Comparison of ENCODE assay signal across 8 cellular contexts in the genomic region with DNA sequence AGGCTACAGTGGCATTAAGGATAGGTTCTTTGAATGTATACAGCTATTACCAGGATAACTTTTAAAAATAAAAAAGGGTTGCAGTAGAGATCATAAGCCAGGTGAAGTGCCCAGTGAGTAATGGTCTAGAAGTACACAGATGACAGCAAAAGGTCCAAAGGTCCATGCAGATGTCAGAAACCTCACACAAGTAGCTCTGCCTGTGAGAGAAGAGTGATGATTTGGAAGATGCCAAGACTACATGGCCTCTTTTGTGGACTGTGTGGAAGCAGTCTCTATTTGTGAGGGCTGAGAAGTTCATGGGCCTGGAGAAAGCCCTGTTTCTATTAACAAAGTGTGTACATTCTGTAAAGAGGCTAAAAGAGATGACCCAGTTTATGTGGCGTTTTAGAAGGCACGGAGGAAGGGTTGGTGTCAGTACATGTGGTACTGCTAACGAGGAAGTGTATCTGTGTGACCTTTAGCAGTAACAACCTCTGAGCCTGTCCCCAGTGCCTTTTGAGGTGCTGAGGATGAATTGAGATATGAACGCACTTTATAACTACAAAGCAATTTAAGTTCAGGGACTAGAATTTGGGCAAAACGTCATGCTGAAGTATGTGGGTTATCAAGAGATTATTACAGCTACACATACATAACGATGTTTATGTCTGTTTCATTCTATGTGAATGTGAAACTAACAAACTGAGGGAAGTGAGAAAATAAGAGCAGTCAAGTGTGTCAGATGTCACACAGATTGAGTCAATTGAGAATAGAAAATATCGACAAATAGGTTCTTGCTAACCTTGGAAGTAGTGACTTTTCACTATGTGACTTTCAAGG. TPM values are rescaled to one million over a fixed set of nuclear protein-coding genes. Genes with fewer than 3 reads are reported as not detected.
A peak's percentile ranks its signal among the peaks of the same experiment; 100 is the strongest.
DNase-seq lines count a peak whose midpoint lies in the region; ATAC-seq, FAIRE-seq and TF ChIP-seq lines count a peak whose summit lies in the region.

No MANE protein-coding gene starts in this region.

- H4K20me1 ChIP-seq in DOHH2 (ENCODE audit: control insufficient read depth, insufficient read depth, low read depth, low read length) (peaks cover 41% of the 10 kb centered on the region), endothelial cell of umbilical vein (replicated peaks; ENCODE audit: control insufficient read depth, extremely low read depth, insufficient read depth, low read length) (no peaks in the 10 kb centered on the region), smooth muscle cell (ENCODE audit: low read depth) (peaks cover 23% of the 10 kb centered on the region)

- intact Hi-C loops in endothelial cell of umbilical vein (cut with micrococcal nuclease), result no loop called here

- BruUV-seq in endothelial cell of umbilical vein (replicated peaks; lab: Mats Ljungman, UMichigan), result no TSS peak

- H3K9me2 ChIP-seq in DOHH2 (replicated peaks; ENCODE audit: control insufficient read depth, low read length), result no peaks in the 10 kb centered on the region

- CTCF ChIA-PET in endothelial cell of umbilical vein (lab: Charles Lee), result no interaction called here

- TF ChIP-seq CTCF in DOHH2 (IDR thresholded peaks at IDR 0.05; ENCODE audit: low read depth, low read length, poor library complexity, severe bottlenecking) (no peak), endothelial cell of umbilical vein (IDR thresholded peaks at IDR 0.05; ENCODE audit: extremely low read depth in 1 of 2, insufficient read depth in 1 of 2, low read depth in 1 of 2, low read length in 2 of 2) (no peak), smooth muscle cell (IDR thresholded peaks at IDR 0.05; ENCODE audit: borderline replicate concordance, insufficient read depth, poor library complexity, severe bottlenecking) (no peak)

- peak; percentile 76 for ATAC-seq in GM19397 (IDR thresholded peaks at IDR 0.05; ENCODE audit: unreplicated experiment)
- ATAC-seq in HG03196 (IDR thresholded peaks at IDR 0.05; ENCODE audit: unreplicated experiment), result peak; percentile 69

- 87% methylated on average over 7 of the region's 7 CpGs for WGBS in smooth muscle cell (ENCODE audit: low lambda C conversion rate)

- H3K36me3 ChIP-seq in DOHH2 (ENCODE audit: control insufficient read depth, low read length) (peaks cover 40% of the 10 kb centered on the region), endothelial cell of umbilical vein (ENCODE audit: control insufficient read depth in 2 of 2, extremely low read depth in 1 of 2, insufficient read depth in 2 of 2, low read length in 2 of 2) (peaks cover 3 to 10% of the 10 kb centered on the region in 2 experiments), smooth muscle cell (ENCODE audit: low read depth) (peaks cover 9% of the 10 kb centered on the region), HAP-1 (replicated peaks) (peaks cover 37% of the 10 kb centered on the region)

- no peak for FAIRE-seq in endothelial cell of umbilical vein (lab: Jason Lieb, UNC)

- H3K4me2 ChIP-seq in DOHH2 (ENCODE audit: low read length) (peak overlapping the region; percentile 41), endothelial cell of umbilical vein (ENCODE audit: insufficient read depth, low read length) (no peak overlapping the region), smooth muscle cell (no peak overlapping the region)

- H3K9me3 ChIP-seq in DOHH2 (ENCODE audit: control insufficient read depth, insufficient read depth, low read length) (no peaks in the 10 kb centered on the region), endothelial cell of umbilical vein (replicated peaks; ENCODE audit: control insufficient read depth, insufficient read depth, low read length) (no peaks in the 10 kb centered on the region), smooth muscle cell (replicated peaks; ENCODE audit: low read depth) (no peaks in the 10 kb centered on the region), HAP-1 (no peaks in the 10 kb centered on the region)

- in situ Hi-C loops in HAP-1 (cut with MboI; ENCODE audit: low sequenced_read_pairs), result no loop called here

- dilution Hi-C loops in endothelial cell of umbilical vein (cut with MboI; ENCODE audit: extremely low pct_ligation_motif_present, low sequenced_read_pairs), result no loop called here

- POLR2A ChIA-PET in endothelial cell of umbilical vein (lab: Charles Lee), result interaction anchor here (2.1 kb wide), 1 partner anchor 8 kb away, joined by 13 read pairs; the partner anchor contains the start of gene CYCS

- H2AFZ ChIP-seq in endothelial cell of umbilical vein (ENCODE audit: low read depth, low read length) (no peak overlapping the region), smooth muscle cell (ENCODE audit: low read depth) (no peak overlapping the region)

- DNase-seq in endothelial cell of umbilical vein (ENCODE audit: low read depth, low spot score) (no peak), NCI-H748 treated with DMSO at 0.1 percent for 48 hours (lab: John Stamatoyannopoulos, UW) (no peak), superior temporal gyrus (ENCODE audit: extremely low spot score) (no peak), smooth muscle cell (lab: John Stamatoyannopoulos, UW; ENCODE audit: unreplicated experiment) (no peak), HAP-1 (ENCODE audit: low spot score in 2 of 2) (no peak)

- no peaks in the 10 kb centered on the region for H3K27me3 ChIP-seq in DOHH2 (ENCODE audit: control insufficient read depth, low read length)
- no peaks in the 10 kb centered on the region for H3K27me3 ChIP-seq in endothelial cell of umbilical vein (ENCODE audit: control insufficient read depth in 2 of 2, insufficient read depth in 2 of 2, low read length in 2 of 2)
- H3K27me3 ChIP-seq in smooth muscle cell (ENCODE audit: low read depth), result no peaks in the 10 kb centered on the region
- H3K27me3 ChIP-seq in HAP-1 (ENCODE audit: low read depth), result no peaks in the 10 kb centered on the region

- H3K4me3 ChIP-seq in DOHH2 (ENCODE audit: low read length) (no peak overlapping the region), endothelial cell of umbilical vein (replicated peaks in 1 of 3; ENCODE audit: insufficient read depth in 1 of 3, low read depth in 1 of 3, low read length in 3 of 3) (no peak overlapping the region), smooth muscle cell (no peak overlapping the region), HAP-1 (no peak overlapping the region)

- H3K27ac ChIP-seq in DOHH2 (ENCODE audit: low read depth, low read length) (peak overlapping the region; percentile 1), endothelial cell of umbilical vein (ENCODE audit: insufficient read depth, low read depth, low read length) (no peak overlapping the region), smooth muscle cell (ENCODE audit: low read depth) (no peak overlapping the region)

- no peaks in the 10 kb centered on the region for H3K9me1 ChIP-seq in endothelial cell of umbilical vein (replicated peaks; ENCODE audit: control insufficient read depth, extremely low read depth, insufficient read depth, low read length)

- peak; percentile 11 for TF ChIP-seq POLR2A in endothelial cell of umbilical vein (IDR thresholded peaks at IDR 0.05; ENCODE audit: low read depth, low read length)

- H3F3A ChIP-seq in DOHH2 (ENCODE audit: control insufficient read depth, insufficient read depth) (peaks cover 57% of the 10 kb centered on the region), smooth muscle cell (ENCODE audit: low read depth) (peaks cover 8% of the 10 kb centered on the region)

- H3K4me1 ChIP-seq in DOHH2 (ENCODE audit: control insufficient read depth, low read length), result peaks cover 54% of the 10 kb centered on the region
- H3K4me1 ChIP-seq in endothelial cell of umbilical vein (ENCODE audit: control insufficient read depth, extremely low read depth, insufficient read depth, low read length), result no peaks in the 10 kb centered on the region
- H3K4me1 ChIP-seq in smooth muscle cell (ENCODE audit: low read depth), result no peaks in the 10 kb centered on the region
- H3K4me1 ChIP-seq in HAP-1, result peaks cover 3% of the 10 kb centered on the region

- H3K79me2 ChIP-seq in DOHH2 (ENCODE audit: control insufficient read depth, low read length) (peaks cover 26% of the 10 kb centered on the region), endothelial cell of umbilical vein (ENCODE audit: control insufficient read depth, insufficient read depth, low read length) (peaks cover 7% of the 10 kb centered on the region), smooth muscle cell (ENCODE audit: low read depth) (no peaks in the 10 kb centered on the region)

- H3K9ac ChIP-seq in endothelial cell of umbilical vein (replicated peaks; ENCODE audit: extremely low read depth, insufficient read depth, low read length), result no peak overlapping the region
- no peak overlapping the region for H3K9ac ChIP-seq in smooth muscle cell (ENCODE audit: low read depth)

TF ChIP-seq in endothelial cell of umbilical vein, 7 proteins besides CTCF, POLR2A, EP300 and RAD21:
- TF ChIP-seq POLR2AphosphoS5 (IDR thresholded peaks at IDR 0.05; ENCODE audit: insufficient read depth, low read depth, low read length), result no peak
- TF ChIP-seq GATA2 (IDR thresholded peaks at IDR 0.05; ENCODE audit: insufficient read depth, insufficient read length, low read depth, low read length), result no peak
- TF ChIP-seq FOS (IDR thresholded peaks at IDR 0.05; ENCODE audit: borderline replicate concordance, insufficient read depth, low read length), result no peak
- no peak for TF ChIP-seq MYC (IDR thresholded peaks at IDR 0.05; ENCODE audit: low read depth, low read length)
- TF ChIP-seq, protein P1, sequence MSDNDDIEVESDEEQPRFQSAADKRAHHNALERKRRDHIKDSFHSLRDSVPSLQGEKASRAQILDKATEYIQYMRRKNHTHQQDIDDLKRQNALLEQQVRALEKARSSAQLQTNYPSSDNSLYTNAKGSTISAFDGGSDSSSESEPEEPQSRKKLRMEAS (IDR thresholded peaks at IDR 0.05; ENCODE audit: insufficient read depth, insufficient read length), result no peak
- TF ChIP-seq EZH2 (IDR thresholded peaks at IDR 0.05; ENCODE audit: borderline replicate concordance, low read depth, low read length, severe bottlenecking), result no peak
- no peak for TF ChIP-seq JUN (IDR thresholded peaks at IDR 0.05; ENCODE audit: borderline replicate concordance, insufficient read depth, insufficient read length, low read depth)

RNA-seq across cellular contexts. Expression of gene CYCS, which starts 7.6 kb away (rescaled TPM):
- total RNA-seq in endothelial cell of umbilical vein (134 and 143 TPM in 2 replicates), smooth muscle cell (80.8 and 100 TPM in 2 replicates)
- polyA plus RNA-seq in endothelial cell of umbilical vein (12.3 and 21.4 TPM in 2 replicates), smooth muscle cell (145 and 154 TPM in 2 replicates)
- 39.3 and 43.4 TPM in 2 replicates for polyA plus RNA-seq in endothelial cell of umbilical vein (2011; cell fraction: cytosol; rRNA removed)
- 15.7 and 20.1 TPM in 2 replicates for polyA plus RNA-seq in endothelial cell of umbilical vein (2011; cell fraction: nucleus; rRNA removed)
- 87.5 and 158 TPM in 2 replicates for polyA plus RNA-seq in endothelial cell of umbilical vein (2012)
- 9.5 and 11.0 TPM in 2 replicates for polyA minus RNA-seq in endothelial cell of umbilical vein
- 31.6 TPM for polyA minus RNA-seq in endothelial cell of umbilical vein (2011; cell fraction: cytosol; rRNA and poly(A)+ RNA removed)
- 10.5 and 17.1 TPM in 2 replicates for polyA minus RNA-seq in endothelial cell of umbilical vein (2011; cell fraction: nucleus; rRNA and poly(A)+ RNA removed)
